In the genomic region with DNA sequence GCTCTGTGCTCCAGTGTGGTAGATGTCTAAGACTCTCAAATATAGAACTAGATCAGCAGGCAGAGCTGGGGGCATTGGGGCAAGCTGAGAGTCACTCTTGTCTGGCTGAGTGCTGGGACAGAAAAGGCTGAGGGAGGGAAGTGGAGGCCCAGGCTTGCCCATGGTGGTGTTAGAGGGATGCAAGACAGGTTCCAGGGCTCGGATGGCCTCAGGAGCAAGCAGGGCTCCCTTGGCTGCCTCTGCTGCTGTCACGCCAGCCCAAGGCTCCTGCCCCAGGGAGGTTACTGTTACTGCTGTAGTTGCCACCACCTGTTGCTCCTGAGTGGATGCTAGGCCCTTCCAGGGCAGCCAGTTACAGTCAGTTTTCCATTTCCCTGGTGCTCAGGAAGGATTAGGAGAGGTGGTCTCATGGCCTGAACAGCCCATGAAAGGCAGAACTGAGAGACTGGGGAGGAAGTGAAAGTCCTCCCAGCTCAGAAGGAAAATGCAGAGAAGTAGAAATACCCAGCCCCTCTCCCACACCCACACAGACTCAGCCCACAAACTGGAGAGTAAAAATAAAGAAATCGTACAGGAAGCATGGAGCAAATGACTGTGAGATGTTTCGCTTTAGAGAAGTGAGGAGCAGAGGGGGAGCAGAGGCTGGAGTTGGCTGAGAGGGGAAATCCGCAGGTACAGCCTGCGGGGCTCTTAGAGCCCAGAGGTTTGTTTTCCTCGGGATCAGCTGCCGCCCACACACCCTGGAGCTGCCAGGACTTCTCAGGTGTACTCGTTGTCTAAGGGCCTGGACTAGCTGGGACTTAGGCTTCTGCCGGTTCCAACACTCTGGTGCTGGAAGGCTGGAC, we compare ENCODE assay signal across 8 cellular contexts. TPM values are rescaled to one million over a fixed set of nuclear protein-coding genes. Genes with fewer than 3 reads are reported as not detected.
DNase-seq lines count a peak whose midpoint lies in the region; ATAC-seq and TF ChIP-seq lines count a peak whose summit lies in the region.

No MANE protein-coding gene starts in this region.

- H3K27ac Mint-ChIP-seq in CD4-positive, alpha-beta T cell, result peak overlapping the region; percentile 88
- H3K27ac Mint-ChIP-seq in activated CD8-positive, alpha-beta T cell treated with anti-CD3 and anti-CD28 coated beads, Interleukin-2, amount 10 ng/mL, durations not matched to agents 7 days and 5 days, result peak overlapping the region; percentile 13

- ATAC-seq in CD4-positive, alpha-beta T cell (ENCODE audit: poor library complexity), result no peak
- ATAC-seq in HG02885 (IDR thresholded peaks at IDR 0.05; ENCODE audit: poor library complexity, unreplicated experiment), result peak; percentile 28
- ATAC-seq in activated CD8-positive, alpha-beta T cell treated with anti-CD3 and anti-CD28 coated beads, Interleukin-2, amount 10 ng/mL, durations not matched to agents 7 days and 5 days, result no peak

- POLR2A ChIA-PET in CD4-positive, alpha-beta T cell (lab: Charles Lee), result interaction anchor here (0.6 to 9.1 kb wide), 28 partner anchors 11 to 529 kb away, joined by 3 to 178 read pairs (median 4); a partner anchor contains a TSS
- POLR2A ChIA-PET in activated CD8-positive, alpha-beta T cell treated with anti-CD3 and anti-CD28 coated beads, Interleukin-2, amount 10 ng/mL, durations not matched to agents 7 days and 5 days (lab: Charles Lee), result interaction anchor here (0.9 kb wide), 1 partner anchor 21 kb away, joined by 3 read pairs; no protein-coding TSS in a partner anchor

- peaks cover 84% of the 10 kb centered on the region for H3K4me1 Mint-ChIP-seq in CD4-positive, alpha-beta T cell (ENCODE audit: low read depth)
- H3K4me1 Mint-ChIP-seq in activated CD8-positive, alpha-beta T cell treated with anti-CD3 and anti-CD28 coated beads, Interleukin-2, amount 10 ng/mL, durations not matched to agents 7 days and 5 days (ENCODE audit: low read depth), result peaks cover 71% of the 10 kb centered on the region

- H3K27ac ChIP-seq in CD4-positive, alpha-beta T cell (ENCODE audit: low read depth, low read length), result peak overlapping the region; percentile 92

- intact Hi-C loops in CD4-positive, alpha-beta T cell (cut with DNase I, micrococcal nuclease), result loop anchor here (2.0 to 10.0 kb wide), 7 partner anchors 34 to 678 kb away; a partner anchor contains a TSS

- H3K27me3 Mint-ChIP-seq in CD4-positive, alpha-beta T cell, result no peaks in the 10 kb centered on the region
- H3K27me3 Mint-ChIP-seq in activated CD8-positive, alpha-beta T cell treated with anti-CD3 and anti-CD28 coated beads, Interleukin-2, amount 10 ng/mL, durations not matched to agents 7 days and 5 days (ENCODE audit: low read depth), result peaks cover 30% of the 10 kb centered on the region

- TF ChIP-seq CTCF in CD4-positive, alpha-beta T cell (IDR thresholded peaks at IDR 0.05), result no peak

- no peaks in the 10 kb centered on the region for H3K9me3 ChIP-seq in CD4-positive, alpha-beta T cell (ENCODE audit: control insufficient read depth, low read length)

- H3K36me3 Mint-ChIP-seq in CD4-positive, alpha-beta T cell (ENCODE audit: low read depth), result peaks cover 51% of the 10 kb centered on the region
- H3K36me3 Mint-ChIP-seq in activated CD8-positive, alpha-beta T cell treated with anti-CD3 and anti-CD28 coated beads, Interleukin-2, amount 10 ng/mL, durations not matched to agents 7 days and 5 days (ENCODE audit: low read depth), result no peaks in the 10 kb centered on the region

- no peaks in the 10 kb centered on the region for H3K27me3 ChIP-seq in CD4-positive, alpha-beta T cell (ENCODE audit: control insufficient read depth, insufficient read depth, low read length)

- DNase-seq in CD4-positive, alpha-beta T cell, result no peak
- no peak for DNase-seq in activated CD8-positive, alpha-beta T cell treated with anti-CD3 and anti-CD28 coated beads, Interleukin-2, amount 10 ng/mL, durations not matched to agents 7 days and 5 days
- peak; percentile 2 for DNase-seq in iPS-NIHi11 (ENCODE audit: low spot score)
- peak; percentile 60 for DNase-seq in stimulated activated CD4-positive, alpha-beta T cell treated with anti-CD3 and anti-CD28 coated beads, Interleukin-4, amount 100 ng/mL, for 24 hours
- no peak for DNase-seq in HuH-7 (ENCODE audit: low spot score)
- DNase-seq in NCI-H69 (lab: John Stamatoyannopoulos, UW), result no peak
- no peak for DNase-seq in NCI-H2107 (lab: John Stamatoyannopoulos, UW)

- CTCF ChIA-PET in CD4-positive, alpha-beta T cell (lab: Charles Lee), result interaction anchor here (0.9 to 1.8 kb wide), 6 partner anchors 9 to 90 kb away, joined by 3 to 7 read pairs (median 4); no protein-coding TSS in a partner anchor
- CTCF ChIA-PET in activated CD8-positive, alpha-beta T cell treated with anti-CD3 and anti-CD28 coated beads, Interleukin-2, amount 10 ng/mL, durations not matched to agents 7 days and 5 days (lab: Charles Lee), result interaction anchor here (0.8 to 3.8 kb wide), 12 partner anchors 9 to 90 kb away, joined by 3 to 21 read pairs (median 3); no protein-coding TSS in a partner anchor

- H3K4me3 Mint-ChIP-seq in CD4-positive, alpha-beta T cell, result peak overlapping the region; percentile 96
- no peak overlapping the region for H3K4me3 Mint-ChIP-seq in activated CD8-positive, alpha-beta T cell treated with anti-CD3 and anti-CD28 coated beads, Interleukin-2, amount 10 ng/mL, durations not matched to agents 7 days and 5 days

- H3K9me3 Mint-ChIP-seq in CD4-positive, alpha-beta T cell, result no peaks in the 10 kb centered on the region
- H3K9me3 Mint-ChIP-seq in activated CD8-positive, alpha-beta T cell treated with anti-CD3 and anti-CD28 coated beads, Interleukin-2, amount 10 ng/mL, durations not matched to agents 7 days and 5 days (ENCODE audit: insufficient read depth), result no peaks in the 10 kb centered on the region

RNA-seq across cellular contexts. Expression of a gene that starts 2.1 kb away (rescaled TPM):
- 10 to 100 TPM; 31.7 to 35.0 TPM for total RNA-seq in CD4-positive, alpha-beta T cell
- total RNA-seq in activated CD8-positive, alpha-beta T cell treated with anti-CD3 and anti-CD28 coated beads, Interleukin-2, amount 10 ng/mL, durations not matched to agents 7 days and 5 days, result under 1 TPM; 0.16 to 0.53 TPM

Comparison
In these comparisons a context has a peak if more than half of its experiments do, and no peak if none do; other contexts are left out.
1. DNase-seq: peak in iPS-NIHi11 (single experiment) and stimulated activated CD4-positive, alpha-beta T cell treated with anti-CD3 and anti-CD28 coated beads, Interleukin-4, amount 100 ng/mL, for 24 hours (single experiment); none in CD4-positive, alpha-beta T cell (0 of 10), activated CD8-positive, alpha-beta T cell treated with anti-CD3 and anti-CD28 coated beads, Interleukin-2, amount 10 ng/mL, durations not matched to agents 7 days and 5 days (single experiment), HuH-7 (single experiment), NCI-H69 (single experiment) and NCI-H2107 (single experiment).
2. RNA of a gene that starts 2.1 kb away (total RNA-seq): 31.7 to 35.0 TPM in CD4-positive, alpha-beta T cell; 0.16 to 0.53 TPM in activated CD8-positive, alpha-beta T cell treated with anti-CD3 and anti-CD28 coated beads, Interleukin-2, amount 10 ng/mL, durations not matched to agents 7 days and 5 days; every median in the first group is over 10 times any median in the second.